22 cellular contexts compared by ENCODE assay signal in the genomic region with DNA sequence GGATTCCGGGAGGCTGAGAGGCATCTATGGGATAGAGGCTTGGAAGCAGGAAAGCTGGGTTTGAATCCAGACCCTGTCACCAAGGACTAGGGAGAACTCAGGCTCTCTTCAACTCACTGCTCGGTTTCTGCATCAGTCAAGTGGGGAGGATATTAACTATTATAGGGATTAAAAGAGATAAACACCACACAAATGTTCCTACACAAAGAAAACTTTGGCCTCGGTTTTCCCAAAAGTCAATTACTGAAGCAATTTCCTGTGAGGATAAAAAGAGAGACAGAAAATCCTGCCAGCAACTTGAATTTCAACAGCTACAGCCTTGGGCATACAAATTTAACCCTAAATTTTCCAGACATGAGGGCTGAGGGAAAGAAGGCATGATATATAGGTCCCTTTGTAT. TPM values are rescaled to one million over a fixed set of nuclear protein-coding genes. Genes with fewer than 3 reads are reported as not detected.
DNase-seq lines count a peak whose midpoint lies in the region; ATAC-seq and TF ChIP-seq lines count a peak whose summit lies in the region.
"Had no signal": no experiment of that assay in that cellular context is flagged by ENCODE, and none has a peak within 500 bp of the region (broad histone marks: within the 10 kb centered on the region; RNA-seq: fewer than 3 reads in every experiment).

No MANE protein-coding gene starts in this region.

- TF ChIP-seq CTCF in MCF 10A (IDR thresholded peaks at IDR 0.05; ENCODE audit: unreplicated experiment) = no peak
- TF ChIP-seq CTCF in mammary epithelial cell (conservative IDR thresholded peaks at IDR 0.05 in 1 of 2, IDR thresholded peaks at IDR 0.05 in 1 of 2; ENCODE audit: extremely low read depth in 1 of 2, insufficient read depth in 1 of 2, low read depth in 1 of 2, low read length in 2 of 2) = no peak
- TF ChIP-seq CTCF in nephron progenitor cell (IDR thresholded peaks at IDR 0.05) = no peak
- no peak for TF ChIP-seq CTCF in vagina (IDR thresholded peaks at IDR 0.05)

- no peaks in the 10 kb centered on the region for H4K20me1 ChIP-seq in mammary epithelial cell (ENCODE audit: insufficient read depth, low read length)
- H4K20me1 ChIP-seq: BLaER1 treated with 17β-estradiol and CSF1 and Interleukin-3, amounts not matched to agents 10 nM and 100 nM had no signal

- in situ Hi-C loops in mammary epithelial cell (cut with MboI; ENCODE audit: low sequenced_read_pairs in 2 of 2) = no loop called here

- H2AFZ ChIP-seq in mammary epithelial cell (ENCODE audit: low read depth, low read length) = no peak overlapping the region

- no TSS peak for BruUV-seq in MCF 10A (replicated peaks; lab: Mats Ljungman, UMichigan)
- BruUV-seq in mammary epithelial cell (replicated peaks; lab: Mats Ljungman, UMichigan) = no TSS peak

- H3K27ac ChIP-seq in mammary epithelial cell (ENCODE audit: insufficient read depth, low read depth, low read length) (no peak overlapping the region), vagina (peak overlapping the region; percentile 74)
- H3K27ac ChIP-seq: 22Rv1; BLaER1 treated with 17β-estradiol and CSF1 and Interleukin-3, amounts not matched to agents 10 nM and 100 nM; neutrophil had no signal

- WGBS in mammary epithelial cell (ENCODE audit: low coverage, missing lambda C conversion rate) = 42% methylated on average over 3 of the region's 3 CpGs

- POLR2A ChIA-PET in MCF 10A (lab: Yijun Ruan, JAX) = no interaction called here

- peaks cover 40% of the 10 kb centered on the region for H3K36me3 Mint-ChIP-seq in MCF 10A (ENCODE audit: insufficient read depth, unreplicated experiment)
- peaks cover 41% of the 10 kb centered on the region for H3K36me3 Mint-ChIP-seq in nephron progenitor cell (ENCODE audit: low read depth)

- no peak overlapping the region for H3K9ac ChIP-seq in mammary epithelial cell (ENCODE audit: insufficient read depth, low read length)
- H3K9ac ChIP-seq: BLaER1 treated with 17β-estradiol and CSF1 and Interleukin-3, amounts not matched to agents 10 nM and 100 nM had no signal

- no peak for TF ChIP-seq POLR2A in vagina (IDR thresholded peaks at IDR 0.05)

- H3K4me3 Mint-ChIP-seq in MCF 10A (ENCODE audit: unreplicated experiment) (no peak overlapping the region), nephron progenitor cell (no peak overlapping the region)
- H3K4me3 Mint-ChIP-seq: T-helper 2 cell treated with Interferon-gamma antibody and Interleukin-4, amounts not matched to agents 5 μg/mL and 100 μg/mL, for 36 hours had no signal

- peak; percentile 24 for DNase-seq in MCF 10A (ENCODE audit: unreplicated experiment)
- DNase-seq in mammary epithelial cell = no peak
- peak; percentile 27 for DNase-seq in fibroblast of gingiva (ENCODE audit: low read depth)
- DNase-seq in nephron progenitor cell = no peak
- no peak for DNase-seq in vagina (ENCODE audit: extremely low spot score in 2 of 2)
- DNase-seq in posterior cingulate gyrus = no peak
- DNase-seq in NCI-H524 (lab: John Stamatoyannopoulos, UW) = no peak
- DNase-seq: activated CD4-positive, CD25-positive, alpha-beta regulatory T cell treated with anti-CD3 and anti-CD28 coated beads, Interleukin-2, amount 50 U/mL, for 72 hours; dermis blood vessel endothelial cell; DMS 273 treated with DMSO at 0.1 percent for 48 hours; GF-D8; midbrain; NCI-H2081 treated with DMSO at 0.1 percent for 48 hours; NCI-H524 treated with DMSO at 0.1 percent for 48 hours; stimulated activated CD4-positive, alpha-beta T cell treated with anti-CD3 and anti-CD28 coated beads, Interleukin-4, amount 100 ng/mL, for 4 hours; stimulated activated CD8-positive, alpha-beta memory T cell treated with anti-CD3 and anti-CD28 coated beads, Interleukin-4, amount 100 ng/mL, for 48 hours had no signal

- H3K27me3 ChIP-seq in mammary epithelial cell (ENCODE audit: insufficient read depth, low read length) = no peaks in the 10 kb centered on the region
- H3K27me3 ChIP-seq in vagina = no peaks in the 10 kb centered on the region
- H3K27me3 ChIP-seq: BLaER1 treated with 17β-estradiol and CSF1 and Interleukin-3, amounts not matched to agents 10 nM and 100 nM; neutrophil; testis had no signal

- H3K27me3 Mint-ChIP-seq in MCF 10A (ENCODE audit: insufficient read depth, unreplicated experiment) (no peaks in the 10 kb centered on the region), nephron progenitor cell (ENCODE audit: low read depth, poor library complexity) (no peaks in the 10 kb centered on the region)

- intact Hi-C loops in MCF 10A (cut with micrococcal nuclease) (no loop called here), mammary epithelial cell (cut with micrococcal nuclease) (no loop called here), vagina (cut with DNase I) (no loop called here), posterior cingulate gyrus (cut with DNase I) (no loop called here)

- H3K36me3 ChIP-seq in mammary epithelial cell (ENCODE audit: insufficient read depth, low read length) = peaks cover 6% of the 10 kb centered on the region
- peaks cover 0 to 11% of the 10 kb centered on the region in 2 donors for H3K36me3 ChIP-seq in vagina
- H3K36me3 ChIP-seq: neutrophil had no signal

- H3K27ac Mint-ChIP-seq in MCF 10A (ENCODE audit: low read depth, unreplicated experiment) = peak overlapping the region; percentile 70
- H3K27ac Mint-ChIP-seq in nephron progenitor cell = peak overlapping the region; percentile 42
- H3K27ac Mint-ChIP-seq: T-helper 2 cell treated with Interferon-gamma antibody and Interleukin-4, amounts not matched to agents 5 μg/mL and 100 μg/mL, for 36 hours had no signal

- H3K9me3 Mint-ChIP-seq in MCF 10A (ENCODE audit: unreplicated experiment) (no peaks in the 10 kb centered on the region), nephron progenitor cell (no peaks in the 10 kb centered on the region)
- H3K9me3 Mint-ChIP-seq: T-helper 2 cell treated with Interferon-gamma antibody and Interleukin-4, amounts not matched to agents 5 μg/mL and 100 μg/mL, for 36 hours had no signal

- CTCF ChIA-PET in MCF 10A (lab: Yijun Ruan, JAX) (interaction anchor here (0.7 kb wide), 1 partner anchor 90 kb away, joined by 3 read pairs; no protein-coding TSS in a partner anchor), mammary epithelial cell (lab: Charles Lee; ENCODE audit: low non-redundant PET) (no interaction called here)

- no peaks in the 10 kb centered on the region for H3K9me3 ChIP-seq in mammary epithelial cell (replicated peaks; ENCODE audit: insufficient read depth, low read length)
- H3K9me3 ChIP-seq in vagina = no peaks in the 10 kb centered on the region
- H3K9me3 ChIP-seq: BLaER1 treated with 17β-estradiol and CSF1 and Interleukin-3, amounts not matched to agents 10 nM and 100 nM; neutrophil; testis had no signal

- dilution Hi-C loops in mammary epithelial cell (cut with HindIII; ENCODE audit: low sequenced_read_pairs) = no loop called here

- no peak overlapping the region for H3K4me3 ChIP-seq in mammary epithelial cell (replicated peaks in 1 of 3; ENCODE audit: insufficient read depth in 1 of 3, low read depth in 2 of 3, low read length in 3 of 3)
- no peak overlapping the region for H3K4me3 ChIP-seq in vagina
- H3K4me3 ChIP-seq: BLaER1 treated with 17β-estradiol and CSF1 and Interleukin-3, amounts not matched to agents 10 nM and 100 nM; testis had no signal

- peaks cover 35% of the 10 kb centered on the region for H3K79me2 ChIP-seq in mammary epithelial cell (ENCODE audit: insufficient read depth, low read length)

- no peak overlapping the region for H3K4me2 ChIP-seq in mammary epithelial cell (ENCODE audit: insufficient read depth, low read depth, low read length)
- H3K4me2 ChIP-seq: BLaER1 treated with 17β-estradiol and CSF1 and Interleukin-3, amounts not matched to agents 10 nM and 100 nM had no signal

- H3K4me1 Mint-ChIP-seq in MCF 10A (ENCODE audit: insufficient read depth, unreplicated experiment) (peaks cover 9% of the 10 kb centered on the region), nephron progenitor cell (peaks cover 33% of the 10 kb centered on the region)

- peaks cover 19% of the 10 kb centered on the region for H3K4me1 ChIP-seq in mammary epithelial cell (ENCODE audit: insufficient read depth, low read length)
- H3K4me1 ChIP-seq in vagina = peaks cover 48% of the 10 kb centered on the region

- no peak for ATAC-seq in HG02623 (IDR thresholded peaks at IDR 0.05; ENCODE audit: unreplicated experiment)

RNA-seq across cellular contexts. Expression of a gene that starts 36.0 kb away (rescaled TPM):
- total RNA-seq in MCF 10A (2022) = 100 and 101 TPM in 2 replicates
- 100 to 1,000 TPM; 110 to 172 TPM for total RNA-seq in mammary epithelial cell
- 206 TPM for polyA plus RNA-seq in mammary epithelial cell
- 641 TPM for polyA minus RNA-seq in mammary epithelial cell
- 156 TPM for total RNA-seq in vagina

Comparison
In these comparisons a context has a peak if more than half of its experiments do, and no peak if none do; other contexts are left out.
1. DNase-seq: peak in MCF 10A (single experiment) and fibroblast of gingiva (single experiment); none in mammary epithelial cell (single experiment), nephron progenitor cell (single experiment), vagina (0 of 2), posterior cingulate gyrus (0 of 10) and NCI-H524 (0 of 2).